ENCODE assay signal across 10 cellular contexts in genomic region chr1:68112835-68113243, GRCh38.
DNase-seq lines count a peak whose midpoint lies in the region; ATAC-seq, FAIRE-seq and TF ChIP-seq lines count a peak whose summit lies in the region.
"Had no signal": no experiment of that assay in that cellular context is flagged by ENCODE, and none has a peak within 500 bp of the region (broad histone marks: within the 10 kb centered on the region; RNA-seq: fewer than 3 reads in every experiment).

No MANE protein-coding gene starts in this region.

- H4K20me1 ChIP-seq in keratinocyte (ENCODE audit: control insufficient read depth, extremely low read depth, insufficient read depth, low read length): no peaks in the 10 kb centered on the region

- ATAC-seq in HG03521 (IDR thresholded peaks at IDR 0.05; ENCODE audit: unreplicated experiment) (no peak), HG02973 (IDR thresholded peaks at IDR 0.05; ENCODE audit: unreplicated experiment) (no peak)

- H3K9ac ChIP-seq in keratinocyte (ENCODE audit: control insufficient read depth, extremely low read depth, insufficient read depth, low read length): no peak overlapping the region

- no peaks in the 10 kb centered on the region for H3K4me1 ChIP-seq in keratinocyte (ENCODE audit: control insufficient read depth, extremely low read depth, insufficient read depth, low read length)

- H3K27ac ChIP-seq in caudate nucleus (ENCODE audit: low read depth, low read length): no peak overlapping the region
- no peak overlapping the region for H3K27ac ChIP-seq in keratinocyte (ENCODE audit: control insufficient read depth, insufficient read depth, low read length)

- peaks cover 0 to 1% of the 10 kb centered on the region in 2 experiments for H3K36me3 ChIP-seq in keratinocyte (ENCODE audit: control insufficient read depth in 2 of 2, extremely low read depth in 1 of 2, insufficient read depth in 2 of 2, low read length in 2 of 2)
- no peaks in the 10 kb centered on the region for H3K36me3 ChIP-seq in H7 (replicated peaks; ENCODE audit: control insufficient read depth, insufficient read depth, low read length)

- no peak overlapping the region for H3K4me2 ChIP-seq in keratinocyte (ENCODE audit: control insufficient read depth, extremely low read depth, insufficient read depth, low read depth, low read length)

- no peak for TF ChIP-seq CTCF in keratinocyte (optimal IDR thresholded peaks at IDR 0.05 in 1 of 3, IDR thresholded peaks at IDR 0.05 in 1 of 3, conservative IDR thresholded peaks at IDR 0.05 in 1 of 3; ENCODE audit: extremely low read depth in 1 of 3, insufficient read depth in 2 of 3, low read length in 3 of 3)
- no peak for TF ChIP-seq CTCF in GM13977 (IDR thresholded peaks at IDR 0.05; ENCODE audit: extremely low read depth, insufficient read depth, missing control alignments)

- no peaks in the 10 kb centered on the region for H3K9me3 ChIP-seq in keratinocyte (ENCODE audit: control insufficient read depth, low read depth, low read length)

- H3K79me2 ChIP-seq in keratinocyte (ENCODE audit: control insufficient read depth, insufficient read depth, low read length): no peaks in the 10 kb centered on the region

- H3K27me3 ChIP-seq in keratinocyte (ENCODE audit: control insufficient read depth, extremely low read depth, insufficient read depth, low read length) (no peaks in the 10 kb centered on the region), H7 (ENCODE audit: control insufficient read depth, insufficient read depth, low read length) (no peaks in the 10 kb centered on the region)

- DNase-seq in AG08396 (ENCODE audit: low spot score): peak; percentile 41
- DNase-seq in LoVo (ENCODE audit: low spot score): peak; percentile 26
- peak in 38 of 61 donors; percentile 6 to 88 (median 40) for DNase-seq in caudate nucleus (lab: John Stamatoyannopoulos, UW)
- no peak for DNase-seq in keratinocyte (ENCODE audit: low read depth, low spot score)
- DNase-seq in H7: no peak
- DNase-seq in GM13977 (ENCODE audit: low spot score): no peak
- DNase-seq: activated T-cell treated with anti-CD3 and anti-CD28 coated beads, Interleukin-2, amount 50 U/mL, for 24 hours; NCI-H187 had no signal

- H3K4me3 ChIP-seq in keratinocyte (ENCODE audit: control insufficient read depth in 2 of 3, extremely low read depth in 1 of 3, insufficient read depth in 2 of 3, low read depth in 1 of 3, low read length in 3 of 3) (no peak overlapping the region), H7 (ENCODE audit: insufficient read depth, low read depth, low read length) (no peak overlapping the region)

- no peak overlapping the region for H2AFZ ChIP-seq in keratinocyte (ENCODE audit: control insufficient read depth, low read length)

- peak; percentile 73 for FAIRE-seq in keratinocyte (lab: Jason Lieb, UNC)

- dilution Hi-C loops in keratinocyte (cut with MboI; ENCODE audit: extremely low pct_ligation_motif_present, low sequenced_read_pairs): no loop called here

- in situ Hi-C loops in GM13977 (cut with MboI; ENCODE audit: low pct_unique_long_range_greater_than_20kb, low sequenced_read_pairs, unreplicated experiment): loop anchor here (25.0 kb wide), 2 partner anchors 224 to 1624 kb away; no protein-coding TSS in a partner anchor

- no peaks in the 10 kb centered on the region for H3K9me1 ChIP-seq in keratinocyte (ENCODE audit: control insufficient read depth, extremely low read depth, insufficient read depth, low read length)

Comparison
In these comparisons a context has a peak if more than half of its experiments do, and no peak if none do; other contexts are left out.
1. DNase-seq: peak in AG08396 (single experiment), LoVo (single experiment) and caudate nucleus (38 of 61); none in keratinocyte (single experiment), H7 (single experiment) and GM13977 (single experiment).